Comparison of ENCODE assay signal across 12 cellular contexts in the genomic region with DNA sequence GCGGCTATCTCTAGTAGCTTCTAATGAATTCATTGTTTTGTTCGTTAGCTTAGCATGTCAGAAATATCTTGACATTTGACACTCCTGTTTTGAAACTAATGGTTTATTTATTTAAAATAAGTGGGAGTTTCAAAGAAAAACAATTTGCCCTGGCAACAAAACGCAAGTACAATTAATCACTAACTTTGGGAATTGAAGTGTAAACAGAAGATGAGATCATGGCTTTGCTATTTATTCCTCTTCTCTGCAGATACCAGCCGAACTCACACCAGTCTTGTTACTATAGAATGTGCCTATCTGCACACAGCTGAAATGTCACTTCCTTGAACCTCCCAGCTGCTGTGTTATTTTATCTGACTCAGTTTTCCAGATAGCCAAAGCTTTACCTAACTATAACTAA. TPM values are rescaled to one million over a fixed set of nuclear protein-coding genes. Genes with fewer than 3 reads are reported as not detected.
A peak's percentile ranks its signal among the peaks of the same experiment; 100 is the strongest.
DNase-seq lines count a peak whose midpoint lies in the region; ATAC-seq and TF ChIP-seq lines count a peak whose summit lies in the region.
"Had no signal": no experiment of that assay in that cellular context is flagged by ENCODE, and none has a peak within 500 bp of the region (broad histone marks: within the 10 kb centered on the region; RNA-seq: fewer than 3 reads in every experiment).

No MANE protein-coding gene starts in this region.

- H3K4me1 Mint-ChIP-seq in progenitor cell of endocrine pancreas (ENCODE audit: low read depth) = peaks cover 26% of the 10 kb centered on the region

- peaks cover 2% of the 10 kb centered on the region for H3K36me3 Mint-ChIP-seq in progenitor cell of endocrine pancreas (ENCODE audit: insufficient read depth)

- no peaks in the 10 kb centered on the region for H3K27me3 Mint-ChIP-seq in progenitor cell of endocrine pancreas

- TF ChIP-seq CTCF in progenitor cell of endocrine pancreas (IDR thresholded peaks at IDR 0.05; ENCODE audit: unreplicated experiment) = no peak

- H3K27ac Mint-ChIP-seq in progenitor cell of endocrine pancreas = peak overlapping the region; percentile 39
- H3K27ac Mint-ChIP-seq: T-helper 1 cell treated with Interleukin-12 subunit alpha and Interleukin-12 subunit beta and Interleukin-4 antibody, amounts not matched to agents 30 μg/mL and 1 μg/mL, for 36 hours had no signal

- no peak for ATAC-seq in GM19463 (IDR thresholded peaks at IDR 0.05; ENCODE audit: unreplicated experiment)
- no peak for ATAC-seq in HG02885 (IDR thresholded peaks at IDR 0.05; ENCODE audit: poor library complexity, unreplicated experiment)
- ATAC-seq in GM18870 (IDR thresholded peaks at IDR 0.05; ENCODE audit: unreplicated experiment) = no peak

- DNase-seq in DMS153 (lab: John Stamatoyannopoulos, UW) = peak; percentile 22
- DNase-seq in NCI-H526 treated with DMSO at 0.1 percent for 48 hours (lab: John Stamatoyannopoulos, UW) = peak; percentile 18
- peak; percentile 53 for DNase-seq in fibroblast of the conjunctiva (ENCODE audit: low read depth)
- DNase-seq in progenitor cell of endocrine pancreas (ENCODE audit: low spot score, unreplicated experiment) = no peak
- no peak for DNase-seq in nucleus accumbens (lab: John Stamatoyannopoulos, UW)
- DNase-seq: activated T-cell treated with anti-CD3 and anti-CD28 coated beads, Interleukin-2, amount 50 U/mL, for 48 hours; NCI-H2029 treated with DMSO at 0.1 percent for 48 hours had no signal

- H3K9me3 Mint-ChIP-seq in progenitor cell of endocrine pancreas (ENCODE audit: low read depth) = peaks cover 8% of the 10 kb centered on the region
- H3K9me3 Mint-ChIP-seq: T-helper 1 cell treated with Interleukin-12 subunit alpha and Interleukin-12 subunit beta and Interleukin-4 antibody, amounts not matched to agents 30 μg/mL and 1 μg/mL, for 36 hours had no signal

- H3K4me3 Mint-ChIP-seq in progenitor cell of endocrine pancreas (ENCODE audit: low read depth) = no peak overlapping the region
- H3K4me3 Mint-ChIP-seq: T-helper 1 cell treated with Interleukin-12 subunit alpha and Interleukin-12 subunit beta and Interleukin-4 antibody, amounts not matched to agents 30 μg/mL and 1 μg/mL, for 36 hours had no signal

RNA-seq across cellular contexts. Expression of a gene that starts 27.5 kb away (rescaled TPM):
- 0.60 and 1.6 TPM in 2 replicates for total RNA-seq in progenitor cell of endocrine pancreas
- total RNA-seq: osteocyte had no signal

Comparison
In these comparisons a context has a peak if more than half of its experiments do, and no peak if none do; other contexts are left out.
1. DNase-seq: peak in DMS153 (single experiment), NCI-H526 treated with DMSO at 0.1 percent for 48 hours (single experiment) and fibroblast of the conjunctiva (single experiment); none in progenitor cell of endocrine pancreas (single experiment) and nucleus accumbens (0 of 56).